8 cellular contexts compared by ENCODE assay signal in the genomic region with DNA sequence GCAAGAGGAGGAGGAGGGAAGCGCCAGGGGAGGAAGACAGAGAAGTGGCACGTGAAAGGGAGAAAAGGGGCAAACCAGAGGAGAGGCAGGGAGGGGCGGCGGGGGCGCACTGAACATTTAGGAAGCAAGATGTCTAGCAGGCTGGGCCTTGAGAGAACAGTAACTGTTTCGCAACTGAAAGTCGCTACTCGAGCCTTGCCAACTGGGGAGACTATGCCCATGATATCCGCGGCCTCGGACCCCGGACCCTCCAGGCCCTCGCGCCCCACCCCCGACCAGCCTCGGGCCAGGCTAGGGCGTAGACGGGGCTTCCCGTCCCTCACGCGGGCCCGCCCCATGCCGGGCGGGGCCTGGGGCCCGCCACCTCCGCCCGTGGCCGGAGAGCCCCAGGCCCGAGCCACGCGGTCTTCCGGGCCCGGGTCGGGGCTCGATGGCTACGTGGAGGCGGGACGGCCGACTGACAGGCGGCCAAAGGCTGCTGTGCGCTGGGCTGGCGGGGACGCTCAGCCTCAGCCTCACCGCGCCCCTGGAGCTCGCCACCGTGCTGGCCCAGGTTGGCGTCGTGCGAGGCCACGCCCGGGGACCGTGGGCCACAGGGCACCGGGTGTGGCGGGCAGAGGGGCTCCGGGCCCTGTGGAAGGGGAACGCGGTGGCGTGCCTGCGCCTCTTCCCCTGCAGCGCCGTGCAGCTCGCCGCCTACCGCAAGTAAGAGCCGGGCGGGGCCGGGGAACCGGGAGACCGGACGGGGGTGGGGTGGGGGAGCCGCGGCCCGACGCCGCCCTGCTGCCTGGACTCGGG. TPM values are rescaled to one million over a fixed set of nuclear protein-coding genes. Genes with fewer than 3 reads are reported as not detected.
A peak's percentile ranks its signal among the peaks of the same experiment; 100 is the strongest.
DNase-seq lines count a peak whose midpoint lies in the region; ATAC-seq and TF ChIP-seq lines count a peak whose summit lies in the region.

A gene (plus strand): TSS at position 363 of the 798 bp plus-strand sequence. CDS start 68 bp downstream, at position 431.

- H3K27me3 Mint-ChIP-seq in CD14-positive monocyte (ENCODE audit: low read depth in 3 of 3) = peaks cover 0 to 4% (median 2%) of the 10 kb centered on the region in 3 donors
- H3K27me3 Mint-ChIP-seq in MCF 10A (ENCODE audit: insufficient read depth, unreplicated experiment) = peaks cover 1% of the 10 kb centered on the region

- H3K4me1 Mint-ChIP-seq in CD14-positive monocyte (peaks cover 44% of the 10 kb centered on the region), MCF 10A (ENCODE audit: insufficient read depth, unreplicated experiment) (peaks cover 11% of the 10 kb centered on the region)

- DNase-seq in CD14-positive monocyte (ENCODE audit: low spot score) = peak; percentile 38
- DNase-seq in GM19238 (ENCODE audit: insufficient read length, low spot score) = peak; percentile 73
- peak in 4 of 5 donors; percentile 3 to 18 (median 6) for DNase-seq in T-helper 1 cell
- peak; percentile 31 for DNase-seq in MCF 10A (ENCODE audit: unreplicated experiment)
- DNase-seq in iPS-NIHi7 (ENCODE audit: extremely low spot score) = peak; percentile 57
- peak; percentile 0 to 8 for DNase-seq in stimulated activated CD4-positive, alpha-beta T cell treated with anti-CD3 and anti-CD28 coated beads, Interleukin-12 subunit alpha, Interleukin-12 subunit beta, amount 100 ng/mL, for 24 hours (ENCODE audit: low read depth in 2 of 2)
- DNase-seq in NCI-H1092 treated with DMSO at 0.1 percent for 48 hours (lab: John Stamatoyannopoulos, UW) = no peak

- H3K4me3 Mint-ChIP-seq in CD14-positive monocyte (peak within 1 kb of the TSS; percentile 82 to 85), MCF 10A (ENCODE audit: unreplicated experiment) (peak within 1 kb of the TSS; percentile 80)

- BruUV-seq in MCF 10A (replicated peaks; lab: Mats Ljungman, UMichigan) = no TSS peak

- H3K27ac Mint-ChIP-seq in CD14-positive monocyte (peak within 1 kb of the TSS; percentile 55 to 90 (median 80)), MCF 10A (ENCODE audit: low read depth, unreplicated experiment) (peak within 1 kb of the TSS; percentile 92)

- peaks cover 0 to 1% (median 0%) of the 10 kb centered on the region in 7 donors for H3K9me3 Mint-ChIP-seq in CD14-positive monocyte
- H3K9me3 Mint-ChIP-seq in MCF 10A (ENCODE audit: unreplicated experiment) = no peaks in the 10 kb centered on the region

- no peaks in the 10 kb centered on the region for H3K36me3 Mint-ChIP-seq in CD14-positive monocyte
- no peaks in the 10 kb centered on the region for H3K36me3 Mint-ChIP-seq in MCF 10A (ENCODE audit: insufficient read depth, unreplicated experiment)

- POLR2A ChIA-PET in MCF 10A (lab: Yijun Ruan, JAX) = interaction anchor here (0.8 to 3.6 kb wide), 5 partner anchors 12 to 162 kb away, joined by 4 to 29 read pairs (median 7); a partner anchor contains a TSS

- intact Hi-C loops in CD14-positive monocyte (cut with micrococcal nuclease) = no loop called here
- intact Hi-C loops in MCF 10A (cut with micrococcal nuclease) = no loop called here

- ATAC-seq in HG03280 (IDR thresholded peaks at IDR 0.05; ENCODE audit: unreplicated experiment) = peak; percentile 90

- no peak for TF ChIP-seq CTCF in CD14-positive monocyte (IDR thresholded peaks at IDR 0.05)
- TF ChIP-seq CTCF in MCF 10A (IDR thresholded peaks at IDR 0.05; ENCODE audit: unreplicated experiment) = no peak

- CTCF ChIA-PET in MCF 10A (lab: Yijun Ruan, JAX) = interaction anchor here (0.6 kb wide), 1 partner anchor 1406 kb away, joined by 3 read pairs; no protein-coding TSS in a partner anchor

RNA-seq across cellular contexts. Expression of the gene that starts here (rescaled TPM):
- 1 to 10 TPM; 6.8 to 8.6 TPM for polyA plus RNA-seq in CD14-positive monocyte
- total RNA-seq in MCF 10A (2022) = 16.0 and 18.4 TPM in 2 replicates
